Comparison of ENCODE assay signal across 1 cellular context in the genomic region with DNA sequence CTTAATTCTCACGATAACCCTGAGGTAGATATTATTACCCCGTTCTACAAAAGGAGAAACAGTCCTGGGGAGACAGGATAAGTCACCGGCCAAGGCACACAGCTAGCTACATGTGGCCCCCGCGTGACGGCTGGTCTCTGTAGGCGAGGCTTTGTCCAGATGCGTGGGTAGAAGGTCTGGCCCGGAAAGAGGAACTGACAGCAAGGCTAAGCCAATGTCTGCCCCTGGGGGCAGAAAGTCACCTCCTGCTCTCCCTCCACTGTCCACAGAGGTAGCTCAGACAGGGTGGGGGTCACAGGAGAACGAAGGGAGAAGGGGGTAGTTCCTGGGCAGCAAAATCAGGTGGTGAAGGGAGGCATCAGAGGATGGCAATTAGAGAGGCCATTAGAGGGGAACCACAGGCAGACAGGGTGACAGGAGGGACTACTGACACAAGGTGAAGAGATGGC.
A peak's percentile ranks its signal among the peaks of the same experiment; 100 is the strongest.
TF ChIP-seq lines count a peak whose summit lies in the region.

No MANE protein-coding gene starts in this region.

TF ChIP-seq in K562, 482 proteins besides CTCF, POLR2A, EP300 and RAD21 (continued from another document and continues in another):
- TF ChIP-seq, protein P1, sequence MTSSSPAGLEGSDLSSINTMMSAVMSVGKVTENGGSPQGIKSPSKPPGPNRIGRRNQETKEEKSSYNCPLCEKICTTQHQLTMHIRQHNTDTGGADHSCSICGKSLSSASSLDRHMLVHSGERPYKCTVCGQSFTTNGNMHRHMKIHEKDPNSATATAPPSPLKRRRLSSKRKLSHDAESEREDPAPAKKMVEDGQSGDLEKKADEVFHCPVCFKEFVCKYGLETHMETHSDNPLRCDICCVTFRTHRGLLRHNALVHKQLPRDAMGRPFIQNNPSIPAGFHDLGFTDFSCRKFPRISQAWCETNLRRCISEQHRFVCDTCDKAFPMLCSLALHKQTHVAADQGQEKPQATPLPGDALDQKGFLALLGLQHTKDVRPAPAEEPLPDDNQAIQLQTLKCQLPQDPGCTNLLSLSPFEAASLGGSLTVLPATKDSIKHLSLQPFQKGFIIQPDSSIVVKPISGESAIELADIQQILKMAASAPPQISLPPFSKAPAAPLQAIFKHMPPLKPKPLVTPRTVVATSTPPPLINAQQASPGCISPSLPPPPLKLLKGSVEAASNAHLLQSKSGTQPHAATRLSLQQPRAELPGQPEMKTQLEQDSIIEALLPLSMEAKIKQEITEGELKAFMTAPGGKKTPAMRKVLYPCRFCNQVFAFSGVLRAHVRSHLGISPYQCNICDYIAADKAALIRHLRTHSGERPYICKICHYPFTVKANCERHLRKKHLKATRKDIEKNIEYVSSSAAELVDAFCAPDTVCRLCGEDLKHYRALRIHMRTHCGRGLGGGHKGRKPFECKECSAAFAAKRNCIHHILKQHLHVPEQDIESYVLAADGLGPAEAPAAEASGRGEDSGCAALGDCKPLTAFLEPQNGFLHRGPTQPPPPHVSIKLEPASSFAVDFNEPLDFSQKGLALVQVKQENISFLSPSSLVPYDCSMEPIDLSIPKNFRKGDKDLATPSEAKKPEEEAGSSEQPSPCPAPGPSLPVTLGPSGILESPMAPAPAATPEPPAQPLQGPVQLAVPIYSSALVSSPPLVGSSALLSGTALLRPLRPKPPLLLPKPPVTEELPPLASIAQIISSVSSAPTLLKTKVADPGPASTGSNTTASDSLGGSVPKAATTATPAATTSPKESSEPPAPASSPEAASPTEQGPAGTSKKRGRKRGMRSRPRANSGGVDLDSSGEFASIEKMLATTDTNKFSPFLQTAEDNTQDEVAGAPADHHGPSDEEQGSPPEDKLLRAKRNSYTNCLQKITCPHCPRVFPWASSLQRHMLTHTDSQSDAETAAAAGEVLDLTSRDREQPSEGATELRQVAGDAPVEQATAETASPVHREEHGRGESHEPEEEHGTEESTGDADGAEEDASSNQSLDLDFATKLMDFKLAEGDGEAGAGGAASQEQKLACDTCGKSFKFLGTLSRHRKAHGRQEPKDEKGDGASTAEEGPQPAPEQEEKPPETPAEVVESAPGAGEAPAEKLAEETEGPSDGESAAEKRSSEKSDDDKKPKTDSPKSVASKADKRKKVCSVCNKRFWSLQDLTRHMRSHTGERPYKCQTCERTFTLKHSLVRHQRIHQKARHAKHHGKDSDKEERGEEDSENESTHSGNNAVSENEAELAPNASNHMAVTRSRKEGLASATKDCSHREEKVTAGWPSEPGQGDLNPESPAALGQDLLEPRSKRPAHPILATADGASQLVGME (CRISPR knock-in tag; IDR thresholded peaks at IDR 0.05) = no peak
- peak; percentile 96 for TF ChIP-seq SMAD4 (CRISPR knock-in tag; conservative IDR thresholded peaks at IDR 0.05)
- TF ChIP-seq, protein P2, sequence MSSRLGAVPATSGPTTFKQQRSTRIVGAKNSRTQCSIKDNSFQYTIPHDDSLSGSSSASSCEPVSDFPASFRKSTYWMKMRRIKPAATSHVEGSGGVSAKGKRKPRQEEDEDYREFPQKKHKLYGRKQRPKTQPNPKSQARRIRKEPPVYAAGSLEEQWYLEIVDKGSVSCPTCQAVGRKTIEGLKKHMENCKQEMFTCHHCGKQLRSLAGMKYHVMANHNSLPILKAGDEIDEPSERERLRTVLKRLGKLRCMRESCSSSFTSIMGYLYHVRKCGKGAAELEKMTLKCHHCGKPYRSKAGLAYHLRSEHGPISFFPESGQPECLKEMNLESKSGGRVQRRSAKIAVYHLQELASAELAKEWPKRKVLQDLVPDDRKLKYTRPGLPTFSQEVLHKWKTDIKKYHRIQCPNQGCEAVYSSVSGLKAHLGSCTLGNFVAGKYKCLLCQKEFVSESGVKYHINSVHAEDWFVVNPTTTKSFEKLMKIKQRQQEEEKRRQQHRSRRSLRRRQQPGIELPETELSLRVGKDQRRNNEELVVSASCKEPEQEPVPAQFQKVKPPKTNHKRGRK (tag; IDR thresholded peaks at IDR 0.05) = no peak
- TF ChIP-seq ZNF586 (CRISPR knock-in tag; conservative IDR thresholded peaks at IDR 0.05) = no peak
- TF ChIP-seq, protein P3, sequence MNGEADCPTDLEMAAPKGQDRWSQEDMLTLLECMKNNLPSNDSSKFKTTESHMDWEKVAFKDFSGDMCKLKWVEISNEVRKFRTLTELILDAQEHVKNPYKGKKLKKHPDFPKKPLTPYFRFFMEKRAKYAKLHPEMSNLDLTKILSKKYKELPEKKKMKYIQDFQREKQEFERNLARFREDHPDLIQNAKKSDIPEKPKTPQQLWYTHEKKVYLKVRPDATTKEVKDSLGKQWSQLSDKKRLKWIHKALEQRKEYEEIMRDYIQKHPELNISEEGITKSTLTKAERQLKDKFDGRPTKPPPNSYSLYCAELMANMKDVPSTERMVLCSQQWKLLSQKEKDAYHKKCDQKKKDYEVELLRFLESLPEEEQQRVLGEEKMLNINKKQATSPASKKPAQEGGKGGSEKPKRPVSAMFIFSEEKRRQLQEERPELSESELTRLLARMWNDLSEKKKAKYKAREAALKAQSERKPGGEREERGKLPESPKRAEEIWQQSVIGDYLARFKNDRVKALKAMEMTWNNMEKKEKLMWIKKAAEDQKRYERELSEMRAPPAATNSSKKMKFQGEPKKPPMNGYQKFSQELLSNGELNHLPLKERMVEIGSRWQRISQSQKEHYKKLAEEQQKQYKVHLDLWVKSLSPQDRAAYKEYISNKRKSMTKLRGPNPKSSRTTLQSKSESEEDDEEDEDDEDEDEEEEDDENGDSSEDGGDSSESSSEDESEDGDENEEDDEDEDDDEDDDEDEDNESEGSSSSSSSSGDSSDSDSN (IDR thresholded peaks at IDR 0.05; ENCODE audit: borderline replicate concordance in 1 of 2, low read depth in 2 of 2, low read length in 2 of 2) = peak; percentile 29 to 43; a peak in 1 of 4 replicates
- no peak for TF ChIP-seq MXD1 (CRISPR knock-in tag; IDR thresholded peaks at IDR 0.05; ENCODE audit: borderline replicate concordance, poor library complexity, severe bottlenecking)
- peak; percentile 68 to 83; a peak in 3 of 4 replicates for TF ChIP-seq MAZ (CRISPR knock-in tag; conservative IDR thresholded peaks at IDR 0.05 in 1 of 2, IDR thresholded peaks at IDR 0.05 in 1 of 2)
- TF ChIP-seq CSDE1 (IDR thresholded peaks at IDR 0.05) = no peak
- TF ChIP-seq, protein P4, sequence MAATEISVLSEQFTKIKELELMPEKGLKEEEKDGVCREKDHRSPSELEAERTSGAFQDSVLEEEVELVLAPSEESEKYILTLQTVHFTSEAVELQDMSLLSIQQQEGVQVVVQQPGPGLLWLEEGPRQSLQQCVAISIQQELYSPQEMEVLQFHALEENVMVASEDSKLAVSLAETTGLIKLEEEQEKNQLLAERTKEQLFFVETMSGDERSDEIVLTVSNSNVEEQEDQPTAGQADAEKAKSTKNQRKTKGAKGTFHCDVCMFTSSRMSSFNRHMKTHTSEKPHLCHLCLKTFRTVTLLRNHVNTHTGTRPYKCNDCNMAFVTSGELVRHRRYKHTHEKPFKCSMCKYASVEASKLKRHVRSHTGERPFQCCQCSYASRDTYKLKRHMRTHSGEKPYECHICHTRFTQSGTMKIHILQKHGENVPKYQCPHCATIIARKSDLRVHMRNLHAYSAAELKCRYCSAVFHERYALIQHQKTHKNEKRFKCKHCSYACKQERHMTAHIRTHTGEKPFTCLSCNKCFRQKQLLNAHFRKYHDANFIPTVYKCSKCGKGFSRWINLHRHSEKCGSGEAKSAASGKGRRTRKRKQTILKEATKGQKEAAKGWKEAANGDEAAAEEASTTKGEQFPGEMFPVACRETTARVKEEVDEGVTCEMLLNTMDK (IDR thresholded peaks at IDR 0.05; ENCODE audit: borderline replicate concordance, insufficient read depth, low read depth, low read length, poor library complexity, severe bottlenecking) = no peak
- peak; percentile 39; the same call in 1 of the 2 replicates for TF ChIP-seq RAD51 (IDR thresholded peaks at IDR 0.05; ENCODE audit: borderline replicate concordance, low read depth)
- TF ChIP-seq RBM25 (IDR thresholded peaks at IDR 0.05; ENCODE audit: low read depth, low read length, severe bottlenecking) = no peak
- TF ChIP-seq ZNF197 (CRISPR knock-in tag; IDR thresholded peaks at IDR 0.05; ENCODE audit: low read depth) = peak; percentile 45; the same call in 1 of the 2 replicates
- TF ChIP-seq SMC3 (conservative IDR thresholded peaks at IDR 0.05; ENCODE audit: insufficient read depth, low read depth, low read length) = 0 out of 2 replicates have a peak, but pooled peaks have one; percentile 11
- no peak for TF ChIP-seq GMEB1 (CRISPR knock-in tag; IDR thresholded peaks at IDR 0.05)
- peak; percentile 85 for TF ChIP-seq NFIC (IDR thresholded peaks at IDR 0.05)
- peak in 1 of 2 experiments; percentile 80; a peak in 1 of 4 replicates for TF ChIP-seq FOXA3 (CRISPR knock-in tag; conservative IDR thresholded peaks at IDR 0.05 in 1 of 2, IDR thresholded peaks at IDR 0.05 in 1 of 2)
- TF ChIP-seq, protein P5, sequence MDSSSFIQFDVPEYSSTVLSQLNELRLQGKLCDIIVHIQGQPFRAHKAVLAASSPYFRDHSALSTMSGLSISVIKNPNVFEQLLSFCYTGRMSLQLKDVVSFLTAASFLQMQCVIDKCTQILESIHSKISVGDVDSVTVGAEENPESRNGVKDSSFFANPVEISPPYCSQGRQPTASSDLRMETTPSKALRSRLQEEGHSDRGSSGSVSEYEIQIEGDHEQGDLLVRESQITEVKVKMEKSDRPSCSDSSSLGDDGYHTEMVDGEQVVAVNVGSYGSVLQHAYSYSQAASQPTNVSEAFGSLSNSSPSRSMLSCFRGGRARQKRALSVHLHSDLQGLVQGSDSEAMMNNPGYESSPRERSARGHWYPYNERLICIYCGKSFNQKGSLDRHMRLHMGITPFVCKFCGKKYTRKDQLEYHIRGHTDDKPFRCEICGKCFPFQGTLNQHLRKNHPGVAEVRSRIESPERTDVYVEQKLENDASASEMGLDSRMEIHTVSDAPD (CRISPR knock-in tag; IDR thresholded peaks at IDR 0.05) = no peak
- TF ChIP-seq RHOXF2B (CRISPR knock-in tag; conservative IDR thresholded peaks at IDR 0.05) = no peak
- TF ChIP-seq MEIS2 (IDR thresholded peaks at IDR 0.05; ENCODE audit: partially characterized antibody) = peak; percentile 41
- no peak for TF ChIP-seq PRMT5 (CRISPR knock-in tag; IDR thresholded peaks at IDR 0.05)
- TF ChIP-seq, protein P6, sequence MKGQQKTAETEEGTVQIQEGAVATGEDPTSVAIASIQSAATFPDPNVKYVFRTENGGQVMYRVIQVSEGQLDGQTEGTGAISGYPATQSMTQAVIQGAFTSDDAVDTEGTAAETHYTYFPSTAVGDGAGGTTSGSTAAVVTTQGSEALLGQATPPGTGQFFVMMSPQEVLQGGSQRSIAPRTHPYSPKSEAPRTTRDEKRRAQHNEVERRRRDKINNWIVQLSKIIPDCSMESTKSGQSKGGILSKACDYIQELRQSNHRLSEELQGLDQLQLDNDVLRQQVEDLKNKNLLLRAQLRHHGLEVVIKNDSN (CRISPR knock-in tag; IDR thresholded peaks at IDR 0.05) = peak; percentile 71
- TF ChIP-seq ZNF324 (CRISPR knock-in tag; IDR thresholded peaks at IDR 0.05) = no peak
- TF ChIP-seq ZFPM2 (CRISPR knock-in tag; IDR thresholded peaks at IDR 0.05) = no peak
- TF ChIP-seq ILF3 (IDR thresholded peaks at IDR 0.05; ENCODE audit: borderline replicate concordance) = no peak
- peak; percentile 7 for TF ChIP-seq PRDM10 (IDR thresholded peaks at IDR 0.05; ENCODE audit: partially characterized antibody)
- TF ChIP-seq L3MBTL2 (IDR thresholded peaks at IDR 0.05) = peak; percentile 97
- TF ChIP-seq ZNF384 (IDR thresholded peaks at IDR 0.05; ENCODE audit: low read depth, low read length) = peak; percentile 7; the same call in 1 of the 2 replicates
- peak; percentile 63; the same call in 1 of the 2 replicates for TF ChIP-seq VEZF1 (CRISPR knock-in tag; IDR thresholded peaks at IDR 0.05)
- TF ChIP-seq ZNF143 (CRISPR knock-in tag; IDR thresholded peaks at IDR 0.05) = no peak
- no peak for TF ChIP-seq SMARCC2 (IDR thresholded peaks at IDR 0.05; ENCODE audit: low read depth)
